In genomic region chr3:58059349-58060321, GRCh38 we compare ENCODE assay signal across 1 cellular context.
TF ChIP-seq lines count a peak whose summit lies in the region.

No MANE protein-coding gene starts in this region.

TF ChIP-seq in K562, 482 proteins besides CTCF, POLR2A, EP300 and RAD21 (continued from another document and continues in another):
- TF ChIP-seq MLX (CRISPR knock-in tag; conservative IDR thresholded peaks at IDR 0.05) (no peak), CREB5 (CRISPR knock-in tag; IDR thresholded peaks at IDR 0.05) (no peak), NBN (IDR thresholded peaks at IDR 0.05; ENCODE audit: low read depth) (no peak; the same call in 1 of the 2 replicates), PHF8 (IDR thresholded peaks at IDR 0.05; ENCODE audit: borderline replicate concordance, low read length) (no peak), SNRNP70 (optimal IDR thresholded peaks at IDR 0.05; ENCODE audit: low read depth, low read length) (no peak), MCM2 (IDR thresholded peaks at IDR 0.05; ENCODE audit: low read depth) (no peak), CGGBP1 (CRISPR knock-in tag; IDR thresholded peaks at IDR 0.05) (no peak), SP2 (IDR thresholded peaks at IDR 0.05; ENCODE audit: extremely low read depth, low read depth, low read length, poor library complexity, severe bottlenecking) (no peak), CSDE1 (IDR thresholded peaks at IDR 0.05) (no peak), ZNF134 (CRISPR knock-in tag; conservative IDR thresholded peaks at IDR 0.05) (no peak), NR2C2 (CRISPR knock-in tag; IDR thresholded peaks at IDR 0.05) (no peak), NR2C2 (tag; IDR thresholded peaks at IDR 0.05) (peak; percentile 88), ZNF347 (CRISPR knock-in tag; IDR thresholded peaks at IDR 0.05; ENCODE audit: low read depth) (no peak), ZNF584 (CRISPR knock-in tag; IDR thresholded peaks at IDR 0.05; ENCODE audit: low read depth) (peak; percentile 72; the same call in 1 of the 2 replicates), RBM25 (IDR thresholded peaks at IDR 0.05; ENCODE audit: low read depth, low read length, severe bottlenecking) (no peak), ZBTB33 (CRISPR knock-in tag; IDR thresholded peaks at IDR 0.05) (no peak), PRDM10 (IDR thresholded peaks at IDR 0.05; ENCODE audit: partially characterized antibody) (no peak), MAX (CRISPR knock-in tag; IDR thresholded peaks at IDR 0.05) (no peak), ZNF436 (CRISPR knock-in tag; IDR thresholded peaks at IDR 0.05) (no peak), ZBTB1 (CRISPR knock-in tag; IDR thresholded peaks at IDR 0.05; ENCODE audit: borderline replicate concordance, low read depth) (no peak), HCFC1 (IDR thresholded peaks at IDR 0.05; ENCODE audit: low read depth, low read length) (no peak), ETV5 (CRISPR knock-in tag; IDR thresholded peaks at IDR 0.05; ENCODE audit: low read depth) (no peak), JUND (IDR thresholded peaks at IDR 0.05; ENCODE audit: borderline replicate concordance, low read depth, low read length) (peak; percentile 81), JUND (tag; IDR thresholded peaks at IDR 0.05; ENCODE audit: borderline replicate concordance, low read depth, low read length) (peak; percentile 78; the same call in 2 of the 3 replicates), SNAPC5 (CRISPR knock-in tag; IDR thresholded peaks at IDR 0.05) (no peak), HOXB6 (CRISPR knock-in tag; IDR thresholded peaks at IDR 0.05; ENCODE audit: borderline replicate concordance) (no peak), DLX4 (CRISPR knock-in tag; IDR thresholded peaks at IDR 0.05) (no peak), KAT2B (IDR thresholded peaks at IDR 0.05; ENCODE audit: low read depth, low read length) (no peak), MITF (IDR thresholded peaks at IDR 0.05) (no peak), ZSCAN29 (IDR thresholded peaks at IDR 0.05) (no peak), GATAD2B (IDR thresholded peaks at IDR 0.05; ENCODE audit: borderline replicate concordance) (no peak), TRIM28 (IDR thresholded peaks at IDR 0.05) (no peak), TBL1XR1 (IDR thresholded peaks at IDR 0.05; ENCODE audit: low read length in 2 of 2) (peak in 1 of 2 experiments; percentile 70; a peak in 2 of 4 replicates), ARHGAP35 (IDR thresholded peaks at IDR 0.05; ENCODE audit: partially characterized antibody) (no peak), RB1 (IDR thresholded peaks at IDR 0.05; ENCODE audit: low read depth) (no peak), FOXA1 (IDR thresholded peaks at IDR 0.05; ENCODE audit: borderline replicate concordance) (no peak), MTA1 (IDR thresholded peaks at IDR 0.05; ENCODE audit: borderline replicate concordance) (peak; percentile 52; the same call in 1 of the 2 replicates), CREB3 (tag; conservative IDR thresholded peaks at IDR 0.05; ENCODE audit: low read depth) (no peak), NFE2 (IDR thresholded peaks at IDR 0.05; ENCODE audit: low read depth) (no peak), ZNF263 (CRISPR knock-in tag; IDR thresholded peaks at IDR 0.05; ENCODE audit: borderline replicate concordance) (no peak), POLR2G (IDR thresholded peaks at IDR 0.05; ENCODE audit: low read depth, low read length) (0 out of 2 replicates have a peak, but pooled peaks have one; percentile 28), EZH2 (IDR thresholded peaks at IDR 0.05; ENCODE audit: borderline replicate concordance, low read depth, low read length) (no peak), MBD2 (IDR thresholded peaks at IDR 0.05; ENCODE audit: borderline replicate concordance, low read depth) (no peak), CEBPZ (IDR thresholded peaks at IDR 0.05; ENCODE audit: borderline replicate concordance, low read depth, low read length) (no peak), RFX1 (IDR thresholded peaks at IDR 0.05) (no peak), JUN (IDR thresholded peaks at IDR 0.05; ENCODE audit: borderline replicate concordance, low read depth, low read length) (peak; percentile 58; the same call in 1 of the 2 replicates), JUN (CRISPR knock-in tag; IDR thresholded peaks at IDR 0.05; ENCODE audit: borderline replicate concordance) (no peak), BCOR (IDR thresholded peaks at IDR 0.05) (no peak), HES1 (IDR thresholded peaks at IDR 0.05; ENCODE audit: low read depth) (peak; percentile 53), EGR1 (conservative IDR thresholded peaks at IDR 0.05) (no peak), NR1H2 (CRISPR knock-in tag; IDR thresholded peaks at IDR 0.05) (no peak), PPARD (CRISPR knock-in tag; IDR thresholded peaks at IDR 0.05) (no peak), ATF1 (CRISPR knock-in tag; IDR thresholded peaks at IDR 0.05) (no peak), ATF1 (tag; IDR thresholded peaks at IDR 0.05) (no peak), FOXJ3 (CRISPR knock-in tag; IDR thresholded peaks at IDR 0.05) (no peak), SLC30A9 (CRISPR knock-in tag; IDR thresholded peaks at IDR 0.05) (no peak), MXD1 (CRISPR knock-in tag; IDR thresholded peaks at IDR 0.05; ENCODE audit: borderline replicate concordance, poor library complexity, severe bottlenecking) (no peak)
